Comparison of ENCODE assay signal across 8 cellular contexts in genomic region chr18:8389391-8390340, GRCh38.
DNase-seq lines count a peak whose midpoint lies in the region; ATAC-seq, FAIRE-seq and TF ChIP-seq lines count a peak whose summit lies in the region.

No MANE protein-coding gene starts in this region.

- no peaks in the 10 kb centered on the region for H3K4me1 Mint-ChIP-seq in MCF 10A (ENCODE audit: insufficient read depth, unreplicated experiment)

- peaks cover 11% of the 10 kb centered on the region for H3K36me3 ChIP-seq in NT2/D1 (ENCODE audit: insufficient read depth, insufficient read length, low read length)

- no peaks in the 10 kb centered on the region; the same call in 1 of the 2 replicates for H3K9me3 ChIP-seq in NT2/D1 (ENCODE audit: insufficient read depth, low read length)

- no TSS peak for BruUV-seq in MCF 10A (replicated peaks; lab: Mats Ljungman, UMichigan)

- CTCF ChIA-PET in MCF 10A (lab: Yijun Ruan, JAX), result interaction anchor here (0.5 to 3.1 kb wide), 44 partner anchors 8 to 1116 kb away, joined by 3 to 23 read pairs (median 4); partner anchors contain the start of gene PTPRM

- peak; percentile 87 for TF ChIP-seq CTCF in MCF 10A (IDR thresholded peaks at IDR 0.05; ENCODE audit: unreplicated experiment)

- no peaks in the 10 kb centered on the region for H3K9me3 Mint-ChIP-seq in MCF 10A (ENCODE audit: unreplicated experiment)

- peaks cover 2% of the 10 kb centered on the region for H3K4me1 ChIP-seq in NT2/D1 (ENCODE audit: insufficient read depth, insufficient read length)

- no peaks in the 10 kb centered on the region for H3K27me3 Mint-ChIP-seq in MCF 10A (ENCODE audit: insufficient read depth, unreplicated experiment)

- H3K36me3 Mint-ChIP-seq in MCF 10A (ENCODE audit: insufficient read depth, unreplicated experiment), result peaks cover 81% of the 10 kb centered on the region

- H3K4me3 ChIP-seq in NT2/D1 (ENCODE audit: insufficient read length, low read depth), result no peak overlapping the region

- H3K4me3 Mint-ChIP-seq in MCF 10A (ENCODE audit: unreplicated experiment), result no peak overlapping the region

- peak overlapping the region; percentile 10 for H3K27ac Mint-ChIP-seq in MCF 10A (ENCODE audit: low read depth, unreplicated experiment)

- FAIRE-seq in islet of Langerhans (lab: Jason Lieb, UNC), result peak; percentile 9

- no peaks in the 10 kb centered on the region for H3K27me3 ChIP-seq in NT2/D1 (ENCODE audit: insufficient read depth, insufficient read length)

- intact Hi-C loops in MCF 10A (cut with micrococcal nuclease), result loop anchor here (1.0 to 5.0 kb wide), 7 partner anchors 305 to 1169 kb away; partner anchors contain the start of gene PTPRM

- no peak for ATAC-seq in HG02973 (IDR thresholded peaks at IDR 0.05; ENCODE audit: unreplicated experiment)

- DNase-seq in GM04503 (ENCODE audit: low read depth) (peak; percentile 10), HK-2 (ENCODE audit: unreplicated experiment) (peak; percentile 56), NT2/D1 (ENCODE audit: low read depth, low spot score) (peak; percentile 75), MCF 10A (ENCODE audit: unreplicated experiment) (peak; percentile 77)
- DNase-seq in stimulated activated CD4-positive, alpha-beta T cell treated with anti-CD3 and anti-CD28 coated beads, Interleukin-4, amount 100 ng/mL, for 48 hours (ENCODE audit: low read depth in 2 of 2), result peak; percentile 23 to 26
- DNase-seq in NK-92 treated with Interleukin-12 subunit alpha and Interleukin-12 subunit beta, amount 100 ng/mL, for 24 hours (lab: John Stamatoyannopoulos, UW), result no peak

- POLR2A ChIA-PET in MCF 10A (lab: Yijun Ruan, JAX), result interaction anchor here (0.9 kb wide), 1 partner anchor 1117 kb away, joined by 4 read pairs; no protein-coding TSS in a partner anchor

- no peak overlapping the region for H3K9ac ChIP-seq in NT2/D1 (ENCODE audit: insufficient read length, low read depth)
